In genomic region chr1:157673008-157673407, GRCh38 we compare ENCODE assay signal across 9 cellular contexts. TPM values are rescaled to one million over a fixed set of nuclear protein-coding genes. Genes with fewer than 3 reads are reported as not detected.
"Had no signal": no experiment of that assay in that cellular context is flagged by ENCODE, and none has a peak within 500 bp of the region (broad histone marks: within the 10 kb centered on the region; RNA-seq: fewer than 3 reads in every experiment).

No MANE protein-coding gene starts in this region.

- H3K27ac ChIP-seq: HL-60 had no signal

- H3K4me3 ChIP-seq: GM23338 had no signal

- H3K27ac Mint-ChIP-seq: GM23338, H9, HFFc6, IgD-negative memory B cell had no signal

- DNase-seq: H9, HCEC 1CT, HFFc6, KG1 had no signal

- H3K27me3 Mint-ChIP-seq: IgD-negative memory B cell had no signal

- ATAC-seq: GM23338, HepG2 had no signal

- H3K4me3 Mint-ChIP-seq: GM23338, H9, HFFc6, IgD-negative memory B cell had no signal

RNA-seq across cellular contexts. Expression of gene FCRL3, which starts 27.6 kb away (rescaled TPM):
- total RNA-seq: GM23338, H1, H9, HepG2, HFFc6 had no signal
